Comparison of ENCODE assay signal across 25 cellular contexts in the genomic region with DNA sequence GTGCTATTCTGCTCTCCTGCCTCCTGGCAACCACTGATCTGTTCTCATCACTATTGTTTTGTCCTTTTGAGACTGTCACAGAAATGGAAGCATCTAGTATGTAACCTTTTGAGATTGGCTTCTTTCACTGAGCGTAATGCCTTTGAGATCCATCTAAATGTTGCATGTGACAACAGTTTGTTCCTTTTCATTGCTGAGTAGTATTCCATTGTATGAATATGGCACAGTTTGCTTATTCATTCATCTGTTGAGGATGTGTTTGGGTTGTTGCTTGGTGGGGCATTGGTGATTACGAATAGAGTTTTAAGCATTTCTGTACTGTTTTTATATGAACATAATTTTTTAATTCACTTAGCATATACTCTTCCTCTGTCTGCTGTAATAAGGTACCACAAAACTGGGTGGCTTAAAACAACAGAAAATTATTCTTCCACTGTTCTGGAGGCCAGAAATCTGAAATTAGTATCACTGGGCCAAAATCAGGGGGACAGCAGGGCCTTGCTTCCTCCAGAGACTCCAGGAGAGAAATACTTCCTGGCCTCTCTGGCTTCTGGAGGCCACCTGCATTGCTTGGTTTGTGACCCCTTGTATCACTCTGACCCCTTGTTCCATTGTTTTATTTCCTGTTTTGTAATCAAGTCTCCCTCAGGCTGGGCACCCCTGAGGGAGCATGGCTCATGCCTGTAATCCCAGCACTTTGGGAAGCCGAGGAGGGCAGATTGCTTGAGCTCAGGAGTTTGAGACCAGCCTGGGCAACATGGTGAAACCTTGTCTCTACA.
"Had no signal": no experiment of that assay in that cellular context is flagged by ENCODE, and none has a peak within 500 bp of the region (broad histone marks: within the 10 kb centered on the region; RNA-seq: fewer than 3 reads in every experiment).

No MANE protein-coding gene starts in this region.

- H3K4me3 ChIP-seq: esophagus squamous epithelium, gastrocnemius medialis, prostate gland, right atrium auricular region, tibial nerve had no signal

- H3K4me3 Mint-ChIP-seq: activated B cell treated with CpG ODN at 0.5 μM for 24 hours, endodermal cell, mesothelial cell of epicardium, naive B cell, nephron progenitor cell, T-helper 17 cell had no signal

- H3K27me3 Mint-ChIP-seq: activated B cell treated with CpG ODN at 0.5 μM for 24 hours, naive B cell, T-helper 17 cell had no signal

- DNase-seq: activated B cell treated with CpG ODN at 0.5 μM for 24 hours; activated CD4-positive, alpha-beta T cell treated with anti-CD3 and anti-CD28 coated beads for 4 hours; activated CD4-positive, alpha-beta T cell treated with anti-CD3 and anti-CD28 coated beads, Interleukin-2, amount 50 U/mL, for 4 hours; activated gamma-delta T cell treated with Interleukin-2 at 50 U/mL for 16 hours; activated naive CD4-positive, alpha-beta T cell treated with anti-CD3 and anti-CD28 coated beads, Interleukin-2, amount 50 U/mL, for 16 hours; amniotic stem cell; brain microvascular endothelial cell; caudate nucleus; cortex of kidney; endodermal cell; esophagus squamous epithelium; gastrocnemius medialis; glutamatergic neuron; islet precursor cell; left ventricle myocardium superior; naive B cell; nephron progenitor cell; SK-N-SH; stimulated activated naive CD4-positive, alpha-beta T cell; SW 1271; T-helper 17 cell had no signal

- H3K36me3 Mint-ChIP-seq: mesothelial cell of epicardium had no signal

- ATAC-seq: gastrocnemius medialis, left ventricle myocardium superior, T-helper 17 cell had no signal

- H3K4me1 Mint-ChIP-seq: activated B cell treated with CpG ODN at 0.5 μM for 24 hours, endodermal cell, mesothelial cell of epicardium had no signal

- H3K9me3 Mint-ChIP-seq: endodermal cell, mesothelial cell of epicardium, naive B cell, nephron progenitor cell had no signal

- H3K27ac Mint-ChIP-seq: activated B cell treated with CpG ODN at 0.5 μM for 24 hours, endodermal cell, mesothelial cell of epicardium, nephron progenitor cell, T-helper 17 cell had no signal
